In the genomic region with DNA sequence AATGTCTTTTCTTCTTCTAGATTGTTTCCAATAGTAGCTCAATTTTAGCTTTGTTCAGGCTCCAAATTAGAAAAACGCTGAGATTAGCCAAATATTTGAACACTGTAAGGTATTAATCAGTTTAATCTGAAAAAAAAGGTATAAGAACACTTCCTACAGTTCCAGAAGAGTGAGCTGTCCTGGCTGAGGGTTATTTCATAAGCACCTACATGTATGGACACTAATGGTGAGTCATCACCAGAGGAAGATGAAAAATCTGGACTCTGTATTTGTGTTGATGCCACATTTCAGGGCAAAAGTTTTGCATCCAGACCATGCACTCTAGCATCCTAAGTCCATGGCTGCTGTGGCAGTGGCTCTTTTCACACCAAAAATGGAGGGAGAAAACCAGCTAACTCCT, we compare ENCODE assay signal across 23 cellular contexts.
"Had no signal": no experiment of that assay in that cellular context is flagged by ENCODE, and none has a peak within 500 bp of the region (broad histone marks: within the 10 kb centered on the region; RNA-seq: fewer than 3 reads in every experiment).

No MANE protein-coding gene starts in this region.

- DNase-seq: colonic mucosa; effector CD8-positive, alpha-beta T cell; endodermal cell; gastrocnemius medialis; head of caudate nucleus; kidney; mesenchymal stem cell; mucosa of descending colon; naive B cell; pancreas; right lobe of liver; small intestine; stimulated activated CD4-positive, alpha-beta T cell treated with anti-CD3 and anti-CD28 coated beads, Interleukin-15, amount 100 ng/mL, for 24 hours; stimulated activated CD4-positive, alpha-beta T cell treated with anti-CD3 and anti-CD28 coated beads, Interleukin-2, amount 100 ng/mL, for 48 hours; stimulated activated naive B cell treated with anti-CD40 and anti-IgM and Interleukin-4, amounts not matched to agents 10 μg/mL and 1 μg/mL and 100 μg/mL, for 72 hours; upper lobe of right lung; uterus had no signal

- H3K4me1 ChIP-seq: colonic mucosa, gastrocnemius medialis, pancreas, right lobe of liver, tibial nerve, upper lobe of right lung, uterus had no signal

- ATAC-seq: gastrocnemius medialis; left lobe of liver; mucosa of descending colon; natural killer cell treated with Interleukin-12 subunit alpha and Interleukin-12 subunit beta and Interleukin-15 and Interleukin-18, amount 100 ng/mL, for 72 hours; pancreas; right lobe of liver; stimulated activated naive B cell treated with anti-CD40 and anti-IgM and Interleukin-4, amounts not matched to agents 10 μg/mL and 1 μg/mL and 100 μg/mL, for 72 hours; upper lobe of right lung had no signal

- H3K9me3 ChIP-seq: colonic mucosa, gastrocnemius medialis, neutrophil, pancreas, right lobe of liver, thoracic aorta, tibial nerve, upper lobe of right lung, uterus had no signal

- FAIRE-seq: kidney, pancreas, small intestine had no signal

- H3K27ac ChIP-seq: colonic mucosa, gastrocnemius medialis, neutrophil, pancreas, right lobe of liver, thoracic aorta, tibial nerve, upper lobe of right lung, uterus had no signal

- H3K27me3 ChIP-seq: colonic mucosa, gastrocnemius medialis, neutrophil, pancreas, right lobe of liver, tibial nerve, upper lobe of right lung, uterus had no signal

- H3K36me3 ChIP-seq: colonic mucosa, gastrocnemius medialis, neutrophil, pancreas, right lobe of liver, thoracic aorta, tibial nerve, upper lobe of right lung, uterus had no signal

- H3K4me3 ChIP-seq: colonic mucosa, gastrocnemius medialis, lung, mucosa of descending colon, pancreas, right lobe of liver, thoracic aorta, tibial nerve, upper lobe of right lung, uterus had no signal
